ENCODE assay signal across 21 cellular contexts in the genomic region with DNA sequence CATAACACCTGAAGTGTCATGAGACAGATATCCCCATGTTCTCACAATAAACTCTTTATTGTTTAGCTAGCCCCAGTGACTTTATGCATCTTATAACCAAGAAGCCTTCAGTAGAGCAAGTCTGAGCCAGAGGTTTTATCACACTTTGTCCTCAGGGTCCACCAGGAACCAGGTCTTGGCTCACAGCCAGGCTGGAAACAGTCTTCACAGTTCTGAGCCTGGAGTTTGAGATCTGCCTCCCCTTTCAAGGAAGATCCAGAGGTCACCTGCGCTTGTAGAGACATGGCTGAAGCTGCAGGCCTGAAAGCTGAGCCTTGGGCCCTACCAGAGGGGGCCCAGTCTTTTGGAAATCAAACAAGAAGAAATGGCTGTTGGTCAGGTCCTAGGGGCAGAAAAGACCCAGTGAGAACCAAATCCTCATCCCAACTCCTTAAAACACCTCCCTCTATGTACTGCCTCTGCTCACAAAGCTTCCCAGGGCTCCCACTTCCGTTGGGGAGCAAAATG.
A peak's percentile ranks its signal among the peaks of the same experiment; 100 is the strongest.
DNase-seq lines count a peak whose midpoint lies in the region; ATAC-seq and TF ChIP-seq lines count a peak whose summit lies in the region.
"Had no signal": no experiment of that assay in that cellular context is flagged by ENCODE, and none has a peak within 500 bp of the region (broad histone marks: within the 10 kb centered on the region; RNA-seq: fewer than 3 reads in every experiment).

No MANE protein-coding gene starts in this region.

- no peak overlapping the region for H3K27ac Mint-ChIP-seq in activated naive CD4-positive, alpha-beta T cell treated with anti-CD3 and anti-CD28 coated beads, Interleukin-2, amount 10 ng/mL, durations not matched to agents 7 days and 5 days
- H3K27ac Mint-ChIP-seq: B cell, H9 had no signal

- CTCF ChIA-PET in activated naive CD4-positive, alpha-beta T cell treated with anti-CD3 and anti-CD28 coated beads, Interleukin-2, amount 10 ng/mL, durations not matched to agents 7 days and 5 days (lab: Charles Lee) = no interaction called here

- no peak overlapping the region for H3K4me3 Mint-ChIP-seq in activated naive CD4-positive, alpha-beta T cell treated with anti-CD3 and anti-CD28 coated beads, Interleukin-2, amount 10 ng/mL, durations not matched to agents 7 days and 5 days
- H3K4me3 Mint-ChIP-seq: B cell, H9 had no signal

- no peak overlapping the region for H3K4me3 ChIP-seq in coronary artery
- no peak overlapping the region for H3K4me3 ChIP-seq in muscle layer of colon (ENCODE audit: low read depth in 1 of 2, low read length in 2 of 2)
- no peak overlapping the region for H3K4me3 ChIP-seq in stomach smooth muscle (ENCODE audit: low read length in 2 of 2)
- H3K4me3 ChIP-seq: MG63 had no signal

- no peak for TF ChIP-seq CTCF in coronary artery (IDR thresholded peaks at IDR 0.05)

- H3K4me1 ChIP-seq in muscle layer of colon (ENCODE audit: insufficient read depth, low read length) = peaks cover 76% of the 10 kb centered on the region
- peaks cover 64% of the 10 kb centered on the region for H3K4me1 ChIP-seq in stomach smooth muscle (ENCODE audit: control insufficient read depth, insufficient read depth, low read length)

- peaks cover 34% of the 10 kb centered on the region for H3K36me3 Mint-ChIP-seq in activated naive CD4-positive, alpha-beta T cell treated with anti-CD3 and anti-CD28 coated beads, Interleukin-2, amount 10 ng/mL, durations not matched to agents 7 days and 5 days

- H3K27me3 ChIP-seq in muscle layer of colon (ENCODE audit: control insufficient read depth in 1 of 2, insufficient read depth in 2 of 2, low read length in 2 of 2) (no peaks in the 10 kb centered on the region), stomach smooth muscle (ENCODE audit: control insufficient read depth in 1 of 2, insufficient read depth in 2 of 2, low read length in 2 of 2) (no peaks in the 10 kb centered on the region)
- H3K27me3 ChIP-seq: MG63 had no signal

- peak; percentile 14 for DNase-seq in activated naive CD4-positive, alpha-beta T cell treated with anti-CD3 and anti-CD28 coated beads, Interleukin-2, amount 10 ng/mL, durations not matched to agents 7 days and 5 days
- no peak for DNase-seq in activated naive CD4-positive, alpha-beta T cell treated with Interleukin-2 at 50 U/mL for 16 hours
- peak; percentile 52 for DNase-seq in coronary artery (ENCODE audit: low spot score)
- no peak for DNase-seq in UCSD-AML1 (lab: John Stamatoyannopoulos, UW; ENCODE audit: unreplicated experiment)
- DNase-seq: COR-L47, H9, IMR-90, Karpas-422, MG63, NCI-H1048, NCI-H1436, NCI-H2029, NCI-H446, NCI-H526 treated with DMSO at 0.1 percent for 48 hours had no signal

- no peak for ATAC-seq in HG03139 (IDR thresholded peaks at IDR 0.05; ENCODE audit: unreplicated experiment)
- no peak for ATAC-seq in HG02798 (IDR thresholded peaks at IDR 0.05; ENCODE audit: poor library complexity, unreplicated experiment)
- ATAC-seq: Right ventricle myocardium inferior had no signal

- peaks cover 40% of the 10 kb centered on the region for H3K36me3 ChIP-seq in muscle layer of colon (ENCODE audit: insufficient read depth, low read length)
- H3K36me3 ChIP-seq in stomach smooth muscle (ENCODE audit: control insufficient read depth in 2 of 2, insufficient read depth in 2 of 2, low read length in 2 of 2) = peaks cover 36% of the 10 kb centered on the region in 2 donors

- H3K4me1 Mint-ChIP-seq in activated naive CD4-positive, alpha-beta T cell treated with anti-CD3 and anti-CD28 coated beads, Interleukin-2, amount 10 ng/mL, durations not matched to agents 7 days and 5 days = no peaks in the 10 kb centered on the region
- H3K4me1 Mint-ChIP-seq: H9 had no signal

- no peak overlapping the region for H3K27ac ChIP-seq in coronary artery
- H3K27ac ChIP-seq in muscle layer of colon (ENCODE audit: low read depth, low read length) = peak overlapping the region; percentile 29
- peak overlapping the region; percentile 85 for H3K27ac ChIP-seq in stomach smooth muscle (ENCODE audit: low read length)
- H3K27ac ChIP-seq: HL-60 had no signal

- no peaks in the 10 kb centered on the region for H3K27me3 Mint-ChIP-seq in activated naive CD4-positive, alpha-beta T cell treated with anti-CD3 and anti-CD28 coated beads, Interleukin-2, amount 10 ng/mL, durations not matched to agents 7 days and 5 days
- H3K27me3 Mint-ChIP-seq: B cell had no signal

- no peaks in the 10 kb centered on the region for H3K9me3 Mint-ChIP-seq in activated naive CD4-positive, alpha-beta T cell treated with anti-CD3 and anti-CD28 coated beads, Interleukin-2, amount 10 ng/mL, durations not matched to agents 7 days and 5 days
- H3K9me3 Mint-ChIP-seq: H9 had no signal

- no peaks in the 10 kb centered on the region for H3K9me3 ChIP-seq in muscle layer of colon (ENCODE audit: low read length)
- no peaks in the 10 kb centered on the region for H3K9me3 ChIP-seq in stomach smooth muscle (ENCODE audit: control insufficient read depth in 2 of 2, low read length in 2 of 2)
- H3K9me3 ChIP-seq: MG63 had no signal

- H3K9ac ChIP-seq in muscle layer of colon (ENCODE audit: low read length) (no peak overlapping the region), stomach smooth muscle (ENCODE audit: low read length in 2 of 2) (no peak overlapping the region)

Comparison
In these comparisons a context has a peak if more than half of its experiments do, and no peak if none do; other contexts are left out.
1. DNase-seq: peak in activated naive CD4-positive, alpha-beta T cell treated with anti-CD3 and anti-CD28 coated beads, Interleukin-2, amount 10 ng/mL, durations not matched to agents 7 days and 5 days (single experiment) and coronary artery (single experiment); none in activated naive CD4-positive, alpha-beta T cell treated with Interleukin-2 at 50 U/mL for 16 hours (single experiment) and UCSD-AML1 (single experiment).
2. H3K27ac ChIP-seq: peak in muscle layer of colon (single experiment) and stomach smooth muscle (single experiment); none in coronary artery (0 of 2).